10 cellular contexts compared by ENCODE assay signal in the genomic region with DNA sequence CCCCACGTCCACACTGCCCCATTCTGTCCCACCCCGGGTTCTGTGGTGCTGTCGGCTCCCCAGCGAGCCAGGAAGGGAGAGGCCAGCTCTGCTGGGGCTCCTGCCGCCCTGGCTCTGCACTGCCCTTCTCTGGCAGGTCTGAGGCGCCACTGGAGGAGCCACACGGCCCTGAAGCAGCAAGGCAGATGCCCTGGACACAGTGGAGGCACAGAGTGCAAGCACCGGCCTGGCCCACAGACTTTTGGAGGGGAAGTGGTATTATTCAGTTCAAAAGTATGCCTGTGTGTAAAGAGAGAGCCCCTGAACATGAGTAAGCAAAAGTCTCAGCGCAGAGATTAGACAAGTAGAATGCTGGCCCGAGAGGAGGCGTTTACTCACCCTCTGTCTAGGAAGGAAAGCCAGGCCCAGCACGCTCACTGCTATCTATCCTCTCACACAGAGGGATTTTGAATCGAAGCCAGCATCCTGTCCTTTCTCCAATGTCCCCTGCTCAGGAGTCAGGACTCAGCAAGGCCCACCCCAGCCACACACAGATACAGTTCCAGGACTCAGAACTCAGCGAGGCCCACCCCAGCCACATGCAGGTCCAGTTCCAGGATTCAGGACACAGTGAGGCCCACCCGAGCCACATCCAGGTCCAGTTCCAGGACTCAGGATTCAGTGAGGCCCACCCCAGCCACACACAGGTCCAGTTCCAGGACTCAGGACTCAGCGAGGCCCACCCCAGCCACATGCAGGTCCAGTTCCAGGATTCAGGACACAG.
DNase-seq lines count a peak whose midpoint lies in the region; ATAC-seq, FAIRE-seq and TF ChIP-seq lines count a peak whose summit lies in the region.
"Had no signal": no experiment of that assay in that cellular context is flagged by ENCODE, and none has a peak within 500 bp of the region (broad histone marks: within the 10 kb centered on the region; RNA-seq: fewer than 3 reads in every experiment).

No MANE protein-coding gene starts in this region.

- H4K20me1 ChIP-seq in GM12878 (ENCODE audit: control insufficient read depth, insufficient read depth): no peaks in the 10 kb centered on the region

- TF ChIP-seq POLR2A in GM12878 (IDR thresholded peaks at IDR 0.05; ENCODE audit: low read depth, low read length) (no peak), testis (IDR thresholded peaks at IDR 0.05) (no peak)

- H3K4me1 ChIP-seq in GM12878 (ENCODE audit: control insufficient read depth, insufficient read depth, low read length) (peaks cover 3% of the 10 kb centered on the region; the same call in 1 of the 2 replicates), testis (peaks cover 37% of the 10 kb centered on the region)

- CTCF ChIA-PET in GM12878 (lab: Yijun Ruan, JAX): interaction anchor here (0.7 to 1.5 kb wide), 5 partner anchors 9 to 121 kb away, joined by 3 to 6 read pairs (median 4); no protein-coding TSS in a partner anchor

- in situ Hi-C loops in GM12878 (cut with MboI): no loop called here

- H3K4me2 ChIP-seq in GM12878 (ENCODE audit: control insufficient read depth, insufficient read depth): no peak overlapping the region

- H3K4me3 Mint-ChIP-seq in activated T-helper 1 cell treated with anti-CD3 and anti-CD28 coated beads, Interleukin-12 subunit alpha, Interleukin-12 subunit beta, Interleukin-2, Interleukin-4 antibody, amounts not matched to agents 30 ng/mL and 10 ng/mL and 1 ng/mL, durations not matched to agents 14 hours and 24 hours and 36 hours: no peak overlapping the region
- H3K4me3 Mint-ChIP-seq: activated naive CD4-positive, alpha-beta T cell treated with anti-CD3 and anti-CD28 coated beads for 36 hours had no signal

- DNase-seq in HT1080 (ENCODE audit: low read depth): peak; percentile 99
- no peak for DNase-seq in GM12878 (ENCODE audit: low read depth, low spot score)
- peak; percentile 80 for DNase-seq in kidney epithelial cell (ENCODE audit: low read depth)
- peak; percentile 62 for DNase-seq in testis
- no peak for DNase-seq in activated T-helper 1 cell treated with anti-CD3 and anti-CD28 coated beads, Interleukin-12 subunit alpha, Interleukin-12 subunit beta, Interleukin-2, Interleukin-4 antibody, amounts not matched to agents 30 ng/mL and 10 ng/mL and 1 ng/mL, durations not matched to agents 14 hours and 24 hours and 36 hours (ENCODE audit: low spot score)
- DNase-seq in NAMALWA (ENCODE audit: low spot score): no peak
- no peak for DNase-seq in NCI-H2171 (lab: John Stamatoyannopoulos, UW)
- DNase-seq in NCI-H2227 treated with DMSO at 0.1 percent for 48 hours (lab: John Stamatoyannopoulos, UW): no peak

- no peak for TF ChIP-seq RAD21 in GM12878 (IDR thresholded peaks at IDR 0.05; ENCODE audit: insufficient read depth, low read depth, low read length)

- H3K27me3 Mint-ChIP-seq in activated T-helper 1 cell treated with anti-CD3 and anti-CD28 coated beads, Interleukin-12 subunit alpha, Interleukin-12 subunit beta, Interleukin-2, Interleukin-4 antibody, amounts not matched to agents 30 ng/mL and 10 ng/mL and 1 ng/mL, durations not matched to agents 14 hours and 24 hours and 36 hours (ENCODE audit: insufficient read depth): peaks cover 6% of the 10 kb centered on the region

- no peak overlapping the region for H3K9ac ChIP-seq in GM12878 (ENCODE audit: control insufficient read depth, insufficient read depth, low read length)

- TF ChIP-seq CTCF in GM12878 (IDR thresholded peaks at IDR 0.05 in 2 of 3, conservative IDR thresholded peaks at IDR 0.05 in 1 of 3; ENCODE audit: control insufficient read depth in 2 of 3, extremely low read depth in 1 of 3, insufficient read depth in 1 of 3, low read depth in 3 of 3, low read length in 3 of 3): no peak
- peak; percentile 8 for TF ChIP-seq CTCF in kidney epithelial cell (IDR thresholded peaks at IDR 0.05; ENCODE audit: insufficient read depth, low read length, poor library complexity, severe bottlenecking)
- TF ChIP-seq CTCF in testis (IDR thresholded peaks at IDR 0.05): no peak

- H3K36me3 ChIP-seq in GM12878 (ENCODE audit: control insufficient read depth in 2 of 2, insufficient read depth in 2 of 2, low read length in 1 of 2) (no peaks in the 10 kb centered on the region), kidney epithelial cell (ENCODE audit: control insufficient read depth, insufficient read depth, low read length) (no peaks in the 10 kb centered on the region), testis (ENCODE audit: low read depth, missing control alignments) (no peaks in the 10 kb centered on the region)
- H3K36me3 ChIP-seq: neutrophil had no signal

- no peak overlapping the region for H2AFZ ChIP-seq in GM12878 (ENCODE audit: control insufficient read depth, low read depth, low read length)

- H3K9me3 Mint-ChIP-seq in activated T-helper 1 cell treated with anti-CD3 and anti-CD28 coated beads, Interleukin-12 subunit alpha, Interleukin-12 subunit beta, Interleukin-2, Interleukin-4 antibody, amounts not matched to agents 30 ng/mL and 10 ng/mL and 1 ng/mL, durations not matched to agents 14 hours and 24 hours and 36 hours: peaks cover 6% of the 10 kb centered on the region

- peaks cover 22% of the 10 kb centered on the region for H3K4me1 Mint-ChIP-seq in activated T-helper 1 cell treated with anti-CD3 and anti-CD28 coated beads, Interleukin-12 subunit alpha, Interleukin-12 subunit beta, Interleukin-2, Interleukin-4 antibody, amounts not matched to agents 30 ng/mL and 10 ng/mL and 1 ng/mL, durations not matched to agents 14 hours and 24 hours and 36 hours (ENCODE audit: low read depth)

- BruUV-seq in GM12878 (replicated peaks; lab: Mats Ljungman, UMichigan): no TSS peak

- FAIRE-seq in GM12878 (lab: Jason Lieb, UNC): no peak

- peak; percentile 15 for ATAC-seq in GM12878

- no peaks in the 10 kb centered on the region for H3K79me2 ChIP-seq in GM12878 (ENCODE audit: control insufficient read depth, insufficient read depth, low read length)

- 29% methylated on average over 16 of the region's 16 CpGs for WGBS in GM12878 (ENCODE audit: insufficient coverage, insufficient replicate concordance, low lambda C conversion rate, missing lambda C conversion rate)
- 70 to 71% methylated on average over 10 to 16 of the region's 16 CpGs for WGBS in testis, 2 donors

- H3K27ac Mint-ChIP-seq in activated T-helper 1 cell treated with anti-CD3 and anti-CD28 coated beads, Interleukin-12 subunit alpha, Interleukin-12 subunit beta, Interleukin-2, Interleukin-4 antibody, amounts not matched to agents 30 ng/mL and 10 ng/mL and 1 ng/mL, durations not matched to agents 14 hours and 24 hours and 36 hours: no peak overlapping the region

- no peak for TF ChIP-seq EP300 in GM12878 (IDR thresholded peaks at IDR 0.05; ENCODE audit: borderline replicate concordance in 1 of 2, control insufficient read depth in 1 of 2, low read depth in 2 of 2, low read length in 2 of 2)

- POLR2A ChIA-PET in GM12878 (lab: Charles Lee): interaction anchor here (1.6 kb wide), 1 partner anchor 375 kb away, joined by 3 read pairs; a partner anchor contains a TSS

- RAD21 ChIA-PET in GM12878 (lab: Charles Lee; ENCODE audit: unreplicated experiment): interaction anchor here (0.7 to 1.6 kb wide), 5 partner anchors 8 to 345 kb away, joined by 3 to 5 read pairs (median 5); no protein-coding TSS in a partner anchor

- H3K27ac ChIP-seq in GM12878 (ENCODE audit: control insufficient read depth, insufficient read depth) (no peak overlapping the region), testis (peak overlapping the region; percentile 31 to 48)
- H3K27ac ChIP-seq: neutrophil had no signal

- peaks cover 1% of the 10 kb centered on the region; the same call in 1 of the 3 replicates for H3K9me3 ChIP-seq in GM12878 (replicated peaks; ENCODE audit: control insufficient read depth, insufficient read depth, low read length)
- no peaks in the 10 kb centered on the region for H3K9me3 ChIP-seq in testis
- H3K9me3 ChIP-seq: neutrophil had no signal

- intact Hi-C loops in GM12878 (cut with micrococcal nuclease; ENCODE audit: unreplicated experiment) (no loop called here), testis (cut with DNase I; ENCODE audit: low total_unique reads) (no loop called here)
- intact Hi-C loops in activated T-helper 1 cell treated with anti-CD3 and anti-CD28 coated beads, Interleukin-12 subunit alpha, Interleukin-12 subunit beta, Interleukin-2, Interleukin-4 antibody, amounts not matched to agents 30 ng/mL and 10 ng/mL and 1 ng/mL, durations not matched to agents 14 hours and 24 hours and 36 hours (cut with micrococcal nuclease): loop anchor here (2.0 to 10.0 kb wide), 2 partner anchors 47 to 121 kb away; no protein-coding TSS in a partner anchor

- no peak overlapping the region for H3K4me3 ChIP-seq in GM12878
- H3K4me3 ChIP-seq in kidney epithelial cell (ENCODE audit: low read depth, low read length): no peak overlapping the region
- no peak overlapping the region for H3K4me3 ChIP-seq in testis

- H3K36me3 Mint-ChIP-seq in activated T-helper 1 cell treated with anti-CD3 and anti-CD28 coated beads, Interleukin-12 subunit alpha, Interleukin-12 subunit beta, Interleukin-2, Interleukin-4 antibody, amounts not matched to agents 30 ng/mL and 10 ng/mL and 1 ng/mL, durations not matched to agents 14 hours and 24 hours and 36 hours (ENCODE audit: low read depth): peaks cover 1% of the 10 kb centered on the region

- no peaks in the 10 kb centered on the region for H3K27me3 ChIP-seq in GM12878 (replicated peaks in 1 of 2; ENCODE audit: control insufficient read depth in 2 of 2, insufficient read depth in 2 of 2, low read length in 1 of 2)
- no peaks in the 10 kb centered on the region for H3K27me3 ChIP-seq in kidney epithelial cell (ENCODE audit: control insufficient read depth, insufficient read depth, low read length)
- no peaks in the 10 kb centered on the region for H3K27me3 ChIP-seq in testis
- H3K27me3 ChIP-seq: neutrophil had no signal

- SMC1A ChIA-PET in GM12878 (lab: Charles Lee; ENCODE audit: uncharacterized antibody, unreplicated experiment): interaction anchor here (0.9 to 1.4 kb wide), 4 partner anchors 8 to 113 kb away, joined by 3 to 7 read pairs (median 6); no protein-coding TSS in a partner anchor

TF ChIP-seq in GM12878, 131 proteins besides CTCF, POLR2A, EP300 and RAD21:
- TF ChIP-seq TBL1XR1 (IDR thresholded peaks at IDR 0.05; ENCODE audit: low read depth, low read length): no peak
- TF ChIP-seq RB1 (IDR thresholded peaks at IDR 0.05; ENCODE audit: borderline replicate concordance): no peak
- TF ChIP-seq, protein P1, sequence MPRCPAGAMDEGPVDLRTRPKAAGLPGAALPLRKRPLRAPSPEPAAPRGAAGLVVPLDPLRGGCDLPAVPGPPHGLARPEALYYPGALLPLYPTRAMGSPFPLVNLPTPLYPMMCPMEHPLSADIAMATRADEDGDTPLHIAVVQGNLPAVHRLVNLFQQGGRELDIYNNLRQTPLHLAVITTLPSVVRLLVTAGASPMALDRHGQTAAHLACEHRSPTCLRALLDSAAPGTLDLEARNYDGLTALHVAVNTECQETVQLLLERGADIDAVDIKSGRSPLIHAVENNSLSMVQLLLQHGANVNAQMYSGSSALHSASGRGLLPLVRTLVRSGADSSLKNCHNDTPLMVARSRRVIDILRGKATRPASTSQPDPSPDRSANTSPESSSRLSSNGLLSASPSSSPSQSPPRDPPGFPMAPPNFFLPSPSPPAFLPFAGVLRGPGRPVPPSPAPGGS (IDR thresholded peaks at IDR 0.05; ENCODE audit: borderline replicate concordance, insufficient read depth, low read depth, low read length, poor library complexity, severe bottlenecking): no peak

Comparison
In these comparisons a context has a peak if more than half of its experiments do, and no peak if none do; other contexts are left out.
1. DNase-seq: peak in HT1080 (single experiment), kidney epithelial cell (single experiment) and testis (single experiment); none in GM12878 (single experiment), activated T-helper 1 cell treated with anti-CD3 and anti-CD28 coated beads, Interleukin-12 subunit alpha, Interleukin-12 subunit beta, Interleukin-2, Interleukin-4 antibody, amounts not matched to agents 30 ng/mL and 10 ng/mL and 1 ng/mL, durations not matched to agents 14 hours and 24 hours and 36 hours (single experiment), NAMALWA (single experiment), NCI-H2171 (single experiment) and NCI-H2227 treated with DMSO at 0.1 percent for 48 hours (single experiment).